In the genomic region with DNA sequence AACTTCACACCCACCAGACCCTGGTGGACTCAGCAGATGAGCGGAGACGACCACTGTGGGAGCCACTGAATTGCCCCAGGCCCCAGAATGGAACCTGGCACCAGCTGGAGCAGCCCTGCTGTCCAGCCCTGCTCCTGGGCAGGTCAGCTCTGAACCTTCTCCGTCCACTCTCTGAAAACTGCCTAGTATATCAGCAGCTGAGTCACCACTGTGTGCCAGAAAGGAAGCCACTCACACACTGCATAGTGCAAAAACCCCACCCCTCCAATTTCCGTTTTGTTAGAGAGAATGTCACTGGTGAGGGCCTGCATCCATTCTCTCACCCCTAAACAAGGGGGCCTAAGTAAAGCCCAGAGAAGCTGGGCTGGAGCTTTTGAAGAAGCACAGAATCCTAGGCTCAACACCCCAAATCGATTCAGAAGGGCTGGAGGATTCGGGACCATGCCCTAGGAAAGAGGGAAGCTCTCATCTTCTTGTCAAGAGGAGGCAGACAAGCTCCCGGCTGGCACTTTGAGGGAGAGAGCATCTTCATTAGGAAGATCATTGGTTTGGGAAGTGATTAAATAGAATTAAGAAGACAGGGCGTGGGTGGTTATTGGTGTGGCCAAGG, we compare ENCODE assay signal across 11 cellular contexts. TPM values are rescaled to one million over a fixed set of nuclear protein-coding genes. Genes with fewer than 3 reads are reported as not detected.
DNase-seq lines count a peak whose midpoint lies in the region; ATAC-seq, FAIRE-seq and TF ChIP-seq lines count a peak whose summit lies in the region.
"Had no signal": no experiment of that assay in that cellular context is flagged by ENCODE, and none has a peak within 500 bp of the region (broad histone marks: within the 10 kb centered on the region; RNA-seq: fewer than 3 reads in every experiment).

No MANE protein-coding gene starts in this region.

- H3K4me3 ChIP-seq in SJSA1 (no peak overlapping the region), epithelial cell of esophagus (ENCODE audit: low read length) (no peak overlapping the region), uterus (no peak overlapping the region)

- no peak for TF ChIP-seq CTCF in epithelial cell of esophagus (IDR thresholded peaks at IDR 0.05; ENCODE audit: insufficient read depth, low read depth, low read length, missing control alignments)
- TF ChIP-seq CTCF in nephron progenitor cell (IDR thresholded peaks at IDR 0.05) = no peak
- no peak for TF ChIP-seq CTCF in uterus (IDR thresholded peaks at IDR 0.05)

- peaks cover 5% of the 10 kb centered on the region for H3K27me3 Mint-ChIP-seq in nephron progenitor cell (ENCODE audit: low read depth, poor library complexity)

- H3K27ac ChIP-seq in SJSA1 (0 out of 2 replicates have a peak overlapping the region, but pooled peaks have one; percentile 9), uterus (no peak overlapping the region)
- H3K27ac ChIP-seq: epithelial cell of prostate, neutrophil had no signal

- H3K27me3 ChIP-seq in SJSA1 (replicated peaks) (no peaks in the 10 kb centered on the region), uterus (no peaks in the 10 kb centered on the region)

- H3K9me3 Mint-ChIP-seq in nephron progenitor cell = no peaks in the 10 kb centered on the region

- FAIRE-seq in H54 (lab: Jason Lieb, UNC) = no peak

- no peak for ATAC-seq in GM19351 (IDR thresholded peaks at IDR 0.05; ENCODE audit: unreplicated experiment)

- DNase-seq in H54 (ENCODE audit: insufficient read length, low spot score) (peak; percentile 67), SJSA1 (ENCODE audit: low read depth in 1 of 2, low spot score in 2 of 2) (peak; percentile 28 to 45), epithelial cell of esophagus (ENCODE audit: low read depth) (peak; percentile 49), nephron progenitor cell (no peak), NCI-H1105 treated with DMSO at 0.1 percent for 48 hours (lab: John Stamatoyannopoulos, UW) (no peak), uterus (no peak)
- DNase-seq: NCI-H1930, OCI-M1 had no signal

- H3K4me1 ChIP-seq in SJSA1 (replicated peaks) = peaks cover 21% of the 10 kb centered on the region
- no peaks in the 10 kb centered on the region for H3K4me1 ChIP-seq in uterus

- H3K4me3 Mint-ChIP-seq in nephron progenitor cell = no peak overlapping the region

- H3K9me3 ChIP-seq in SJSA1 (replicated peaks) (no peaks in the 10 kb centered on the region), uterus (no peaks in the 10 kb centered on the region)
- H3K9me3 ChIP-seq: neutrophil had no signal

- TF ChIP-seq POLR2A in H54 (IDR thresholded peaks at IDR 0.05; ENCODE audit: low read depth, low read length) (0 out of 2 replicates have a peak, but pooled peaks have one; percentile 17), uterus (IDR thresholded peaks at IDR 0.05) (no peak)

- no peaks in the 10 kb centered on the region for H3K36me3 ChIP-seq in SJSA1
- H3K36me3 ChIP-seq in uterus = no peaks in the 10 kb centered on the region
- H3K36me3 ChIP-seq: neutrophil had no signal

- intact Hi-C loops in uterus (cut with DNase I; ENCODE audit: low total_unique reads) = no loop called here

- H3K4me1 Mint-ChIP-seq in nephron progenitor cell = peaks cover 43% of the 10 kb centered on the region

- H3K36me3 Mint-ChIP-seq in nephron progenitor cell (ENCODE audit: low read depth) = no peaks in the 10 kb centered on the region

- H3K27ac Mint-ChIP-seq in nephron progenitor cell = peak overlapping the region; percentile 88

RNA-seq across cellular contexts. Expression of a gene that starts 44.5 kb away (rescaled TPM):
- 1.5 and 6.6 TPM in 2 replicates for total RNA-seq in SJSA1 (2014; rRNA removed; shearing (Covaris generic))
- total RNA-seq in uterus = 10 to 100 TPM; 21.4 to 35.1 (median 27.3) TPM

Comparison
In these comparisons a context has a peak if more than half of its experiments do, and no peak if none do; other contexts are left out.
1. DNase-seq: peak in H54 (single experiment), SJSA1 (2 of 2) and epithelial cell of esophagus (single experiment); none in nephron progenitor cell (single experiment), NCI-H1105 treated with DMSO at 0.1 percent for 48 hours (single experiment) and uterus (0 of 2).